Comparison of ENCODE assay signal across 22 cellular contexts in the genomic region with DNA sequence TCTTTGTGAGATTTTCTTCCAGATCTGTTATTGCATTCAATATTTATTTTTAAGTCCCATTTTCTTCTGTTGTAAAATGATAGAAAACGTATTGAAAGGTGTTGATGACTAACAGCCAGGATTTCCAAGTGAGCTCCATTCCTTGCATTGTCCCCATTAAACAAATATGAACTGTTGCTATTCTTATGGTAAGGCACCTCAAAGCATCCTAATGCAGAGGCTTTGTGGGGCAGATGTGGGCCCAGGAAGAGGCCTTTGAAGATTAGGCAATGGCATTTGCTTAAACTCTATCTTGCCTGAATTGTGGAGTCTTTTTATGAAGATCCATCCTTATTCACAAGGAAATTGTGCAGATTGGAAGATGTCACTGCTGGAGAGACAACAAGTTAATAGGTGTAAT.
"Had no signal": no experiment of that assay in that cellular context is flagged by ENCODE, and none has a peak within 500 bp of the region (broad histone marks: within the 10 kb centered on the region; RNA-seq: fewer than 3 reads in every experiment).

No MANE protein-coding gene starts in this region.

- H3K4me1 ChIP-seq: prostate gland, suprapubic skin, vagina had no signal

- H3K9me3 Mint-ChIP-seq: activated CD4-positive, alpha-beta T cell treated with anti-CD3 and anti-CD28 coated beads, Interleukin-2, amount 10 ng/mL, durations not matched to agents 24 days and 14 days; activated CD8-positive, alpha-beta T cell treated with anti-CD3 and anti-CD28 coated beads for 36 hours; activated naive CD4-positive, alpha-beta T cell treated with anti-CD3 and anti-CD28 coated beads for 36 hours; activated T-helper 2 cell treated with anti-CD3 and anti-CD28 coated beads, Interferon-gamma antibody, Interleukin-2, Interleukin-4, amounts not matched to agents 10 μg/mL and 5 μg/mL and 100 μg/mL, durations not matched to agents 14 hours and 24 hours and 36 hours; mesothelial cell of epicardium; stimulated activated naive CD8-positive, alpha-beta T cell treated with anti-CD3 and anti-CD28 coated beads, Interleukin-15, Interleukin-2, amounts not matched to agents 100 ng/mL and 50 ng/mL, for 24 hours had no signal

- H3K4me3 Mint-ChIP-seq: activated CD4-positive, alpha-beta T cell treated with anti-CD3 and anti-CD28 coated beads, Interleukin-2, amount 10 ng/mL, durations not matched to agents 24 days and 14 days; activated CD8-positive, alpha-beta T cell treated with anti-CD3 and anti-CD28 coated beads for 36 hours; activated naive CD4-positive, alpha-beta T cell treated with anti-CD3 and anti-CD28 coated beads for 36 hours; mesothelial cell of epicardium; stimulated activated naive CD8-positive, alpha-beta T cell treated with anti-CD3 and anti-CD28 coated beads, Interleukin-15, Interleukin-2, amounts not matched to agents 100 ng/mL and 50 ng/mL, for 24 hours had no signal

- H3K9me3 ChIP-seq: body of pancreas, prostate gland, right atrium auricular region, suprapubic skin, vagina had no signal

- H3K27me3 ChIP-seq: body of pancreas, foreskin keratinocyte, right atrium auricular region, suprapubic skin, vagina had no signal

- H3K36me3 ChIP-seq: prostate gland, right atrium auricular region, suprapubic skin, vagina had no signal

- FAIRE-seq: colon had no signal

- H3K27ac Mint-ChIP-seq: activated CD4-positive, alpha-beta T cell treated with anti-CD3 and anti-CD28 coated beads, Interleukin-2, amount 10 ng/mL, durations not matched to agents 24 days and 14 days; activated CD8-positive, alpha-beta T cell treated with anti-CD3 and anti-CD28 coated beads for 36 hours; activated naive CD4-positive, alpha-beta T cell treated with anti-CD3 and anti-CD28 coated beads for 36 hours; activated T-helper 2 cell treated with anti-CD3 and anti-CD28 coated beads, Interferon-gamma antibody, Interleukin-2, Interleukin-4, amounts not matched to agents 10 μg/mL and 5 μg/mL and 100 μg/mL, durations not matched to agents 14 hours and 24 hours and 36 hours; mesothelial cell of epicardium; stimulated activated naive CD8-positive, alpha-beta T cell treated with anti-CD3 and anti-CD28 coated beads, Interleukin-15, Interleukin-2, amounts not matched to agents 100 ng/mL and 50 ng/mL, for 24 hours had no signal

- ATAC-seq: activated CD8-positive, alpha-beta T cell treated with anti-CD3 and anti-CD28 coated beads for 36 hours; body of pancreas; foreskin keratinocyte; left lobe of liver had no signal

- DNase-seq: activated CD4-positive, alpha-beta T cell treated with anti-CD3 and anti-CD28 coated beads, Interleukin-2, amount 10 ng/mL, durations not matched to agents 24 days and 14 days; activated CD8-positive, alpha-beta T cell treated with anti-CD3 and anti-CD28 coated beads for 36 hours; activated naive CD4-positive, alpha-beta T cell treated with anti-CD3 and anti-CD28 coated beads for 36 hours; activated T-cell treated with anti-CD3 and anti-CD28 coated beads, Interleukin-2, amount 50 U/mL, for 1 hour; body of pancreas; caudate nucleus; foreskin keratinocyte; glutamatergic neuron; hippocampal formation; islet precursor cell; T1000; trophoblast cell had no signal

- H3K4me3 ChIP-seq: body of pancreas, lung, prostate gland, right atrium auricular region, suprapubic skin, vagina had no signal

- H3K27ac ChIP-seq: body of pancreas, foreskin keratinocyte, prostate gland, right atrium auricular region, suprapubic skin, vagina had no signal
